In genomic region chr5:96146675-96147074, GRCh38 we compare ENCODE assay signal across 9 cellular contexts.
DNase-seq lines count a peak whose midpoint lies in the region; ATAC-seq, FAIRE-seq and TF ChIP-seq lines count a peak whose summit lies in the region.
"Had no signal": no experiment of that assay in that cellular context is flagged by ENCODE, and none has a peak within 500 bp of the region (broad histone marks: within the 10 kb centered on the region; RNA-seq: fewer than 3 reads in every experiment).

No MANE protein-coding gene starts in this region.

- intact Hi-C loops in lower lobe of right lung (cut with DNase I): no loop called here
- intact Hi-C loops in prostate gland (cut with DNase I): no loop called here

- H3K4me1 ChIP-seq in lower lobe of right lung (no peaks in the 10 kb centered on the region), prostate gland (replicated peaks) (no peaks in the 10 kb centered on the region)

- no peak for TF ChIP-seq POLR2A in prostate gland (IDR thresholded peaks at IDR 0.05)

- H3K27me3 ChIP-seq in lower lobe of right lung (ENCODE audit: low read depth) (no peaks in the 10 kb centered on the region), prostate gland (replicated peaks; ENCODE audit: insufficient read depth) (no peaks in the 10 kb centered on the region)

- DNase-seq in AG10803 (ENCODE audit: low read depth) (peak; percentile 91), amniotic epithelial cell (ENCODE audit: low read depth) (peak; percentile 74), lower lobe of right lung (no peak), GM19239 (ENCODE audit: insufficient read length, low spot score) (no peak), prostate gland (ENCODE audit: low spot score) (no peak)

- H3K27ac ChIP-seq in lower lobe of right lung: no peak overlapping the region
- H3K27ac ChIP-seq in prostate gland: no peak overlapping the region

- ATAC-seq in GM19025 (IDR thresholded peaks at IDR 0.05; ENCODE audit: low read depth, unreplicated experiment) (peak; percentile 69), HG03571 (IDR thresholded peaks at IDR 0.05; ENCODE audit: unreplicated experiment) (peak; percentile 44), lower lobe of right lung (peak; percentile 65 to 89), GM21576 (IDR thresholded peaks at IDR 0.05; ENCODE audit: unreplicated experiment) (no peak)

- H3K9me3 ChIP-seq in lower lobe of right lung: no peaks in the 10 kb centered on the region
- no peaks in the 10 kb centered on the region for H3K9me3 ChIP-seq in prostate gland

- FAIRE-seq in GM19239 (lab: Jason Lieb, UNC): no peak

- H3K36me3 ChIP-seq in lower lobe of right lung (no peaks in the 10 kb centered on the region), prostate gland (no peaks in the 10 kb centered on the region)

- WGBS in prostate gland: 83% methylated on average over 2 of the region's 2 CpGs

- H3K4me3 ChIP-seq in AG10803 (ENCODE audit: low read length): no peak overlapping the region
- no peak overlapping the region for H3K4me3 ChIP-seq in lower lobe of right lung
- H3K4me3 ChIP-seq in prostate gland: no peak overlapping the region
- H3K4me3 ChIP-seq: skin epidermis had no signal

- TF ChIP-seq CTCF in AG10803 (conservative IDR thresholded peaks at IDR 0.05; ENCODE audit: low read length) (no peak), lower lobe of right lung (IDR thresholded peaks at IDR 0.05) (no peak), prostate gland (IDR thresholded peaks at IDR 0.05) (no peak)

Comparison
In these comparisons a context has a peak if more than half of its experiments do, and no peak if none do; other contexts are left out.
1. DNase-seq: peak in AG10803 (single experiment) and amniotic epithelial cell (single experiment); none in lower lobe of right lung (single experiment), GM19239 (single experiment) and prostate gland (single experiment).